10 cellular contexts compared by ENCODE assay signal in genomic region chr2:96203130-96204028, GRCh38. TPM values are rescaled to one million over a fixed set of nuclear protein-coding genes. Genes with fewer than 3 reads are reported as not detected.
A peak's percentile ranks its signal among the peaks of the same experiment; 100 is the strongest.
DNase-seq lines count a peak whose midpoint lies in the region; ATAC-seq, FAIRE-seq and TF ChIP-seq lines count a peak whose summit lies in the region.
"Had no signal": no experiment of that assay in that cellular context is flagged by ENCODE, and none has a peak within 500 bp of the region (broad histone marks: within the 10 kb centered on the region; RNA-seq: fewer than 3 reads in every experiment).

No MANE protein-coding gene starts in this region.

- H3K27ac Mint-ChIP-seq in activated T-cell treated with anti-CD3 and anti-CD28 coated beads, Interleukin-2, amount 50 U/mL, for 24 hours, result peak overlapping the region; percentile 71
- peak overlapping the region; percentile 70 for H3K27ac Mint-ChIP-seq in activated CD8-positive, alpha-beta T cell treated with anti-CD3 and anti-CD28 coated beads, Interleukin-2, amount 10 ng/mL, durations not matched to agents 7 days and 5 days

- POLR2A ChIA-PET in activated CD8-positive, alpha-beta T cell treated with anti-CD3 and anti-CD28 coated beads, Interleukin-2, amount 10 ng/mL, durations not matched to agents 7 days and 5 days (lab: Charles Lee), result no interaction called here

- dilution Hi-C loops in keratinocyte (cut with MboI; ENCODE audit: extremely low pct_ligation_motif_present, low sequenced_read_pairs), result no loop called here

- FAIRE-seq in keratinocyte (lab: Jason Lieb, UNC), result no peak

- no peaks in the 10 kb centered on the region for H3K27me3 Mint-ChIP-seq in activated T-cell treated with anti-CD3 and anti-CD28 coated beads, Interleukin-2, amount 50 U/mL, for 24 hours
- H3K27me3 Mint-ChIP-seq in activated CD8-positive, alpha-beta T cell treated with anti-CD3 and anti-CD28 coated beads, Interleukin-2, amount 10 ng/mL, durations not matched to agents 7 days and 5 days (ENCODE audit: low read depth), result no peaks in the 10 kb centered on the region

- DNase-seq in activated T-cell treated with anti-CD3 and anti-CD28 coated beads, Interleukin-2, amount 50 U/mL, for 24 hours, result no peak
- DNase-seq in activated T-cell treated with anti-CD3 and anti-CD28 coated beads, Interleukin-2, amount 50 U/mL, for 1 hour, result no peak
- no peak for DNase-seq in activated CD8-positive, alpha-beta T cell treated with anti-CD3 and anti-CD28 coated beads, Interleukin-2, amount 10 ng/mL, durations not matched to agents 7 days and 5 days
- no peak for DNase-seq in keratinocyte (ENCODE audit: low read depth, low spot score)
- DNase-seq in substantia nigra (lab: John Stamatoyannopoulos, UW), result no peak
- no peak for DNase-seq in NCI-H510A treated with DMSO at 0.1 percent for 48 hours (lab: John Stamatoyannopoulos, UW)
- DNase-seq: NCI-H2171; stimulated activated CD8-positive, alpha-beta memory T cell treated with anti-CD3 and anti-CD28 coated beads, Interleukin-4, amount 100 ng/mL, for 48 hours had no signal

- no peaks in the 10 kb centered on the region for H3K27me3 ChIP-seq in keratinocyte (ENCODE audit: control insufficient read depth, extremely low read depth, insufficient read depth, low read length)

- peaks cover 5% of the 10 kb centered on the region for H4K20me1 ChIP-seq in keratinocyte (ENCODE audit: control insufficient read depth, extremely low read depth, insufficient read depth, low read length)

- TF ChIP-seq CTCF in keratinocyte (optimal IDR thresholded peaks at IDR 0.05 in 1 of 3, IDR thresholded peaks at IDR 0.05 in 1 of 3, conservative IDR thresholded peaks at IDR 0.05 in 1 of 3; ENCODE audit: extremely low read depth in 1 of 3, insufficient read depth in 2 of 3, low read length in 3 of 3), result no peak

- no peaks in the 10 kb centered on the region for H3K36me3 ChIP-seq in keratinocyte (ENCODE audit: control insufficient read depth in 2 of 2, extremely low read depth in 1 of 2, insufficient read depth in 2 of 2, low read length in 2 of 2)

- peak overlapping the region; percentile 91 for H3K4me3 Mint-ChIP-seq in activated T-cell treated with anti-CD3 and anti-CD28 coated beads, Interleukin-2, amount 50 U/mL, for 24 hours
- H3K4me3 Mint-ChIP-seq in activated CD8-positive, alpha-beta T cell treated with anti-CD3 and anti-CD28 coated beads, Interleukin-2, amount 10 ng/mL, durations not matched to agents 7 days and 5 days, result peak overlapping the region; percentile 67

- ATAC-seq in activated CD8-positive, alpha-beta T cell treated with anti-CD3 and anti-CD28 coated beads, Interleukin-2, amount 10 ng/mL, durations not matched to agents 7 days and 5 days, result no peak
- ATAC-seq in HG03135 (IDR thresholded peaks at IDR 0.05; ENCODE audit: unreplicated experiment) (no peak), HG02759 (IDR thresholded peaks at IDR 0.05; ENCODE audit: unreplicated experiment) (no peak)

- peak overlapping the region; percentile 85 for H3K4me2 ChIP-seq in keratinocyte (ENCODE audit: control insufficient read depth, extremely low read depth, insufficient read depth, low read depth, low read length)

- H2AFZ ChIP-seq in keratinocyte (ENCODE audit: control insufficient read depth, low read length), result no peak overlapping the region

- H3K9me3 Mint-ChIP-seq in activated T-cell treated with anti-CD3 and anti-CD28 coated beads, Interleukin-2, amount 50 U/mL, for 24 hours, result no peaks in the 10 kb centered on the region
- no peaks in the 10 kb centered on the region for H3K9me3 Mint-ChIP-seq in activated CD8-positive, alpha-beta T cell treated with anti-CD3 and anti-CD28 coated beads, Interleukin-2, amount 10 ng/mL, durations not matched to agents 7 days and 5 days (ENCODE audit: insufficient read depth)

- H3K27ac ChIP-seq in keratinocyte (ENCODE audit: control insufficient read depth, insufficient read depth, low read length), result peak overlapping the region; percentile 43
- peak overlapping the region; percentile 49 for H3K27ac ChIP-seq in substantia nigra (ENCODE audit: low read depth, low read length, poor library complexity, severe bottlenecking)

- H3K9ac ChIP-seq in keratinocyte (ENCODE audit: control insufficient read depth, extremely low read depth, insufficient read depth, low read length), result no peak overlapping the region

- H3K79me2 ChIP-seq in keratinocyte (ENCODE audit: control insufficient read depth, insufficient read depth, low read length), result peaks cover 96% of the 10 kb centered on the region

- peak overlapping the region in 2 of 3 experiments; percentile 8 to 37 for H3K4me3 ChIP-seq in keratinocyte (ENCODE audit: control insufficient read depth in 2 of 3, extremely low read depth in 1 of 3, insufficient read depth in 2 of 3, low read depth in 1 of 3, low read length in 3 of 3)

- CTCF ChIA-PET in activated CD8-positive, alpha-beta T cell treated with anti-CD3 and anti-CD28 coated beads, Interleukin-2, amount 10 ng/mL, durations not matched to agents 7 days and 5 days (lab: Charles Lee), result interaction anchor here (1.5 to 4.8 kb wide), 5 partner anchors 28 to 211 kb away, joined by 4 to 34 read pairs (median 9); partner anchors contain the start of genes CIAO1 and TMEM127

- peaks cover 84% of the 10 kb centered on the region for H3K4me1 Mint-ChIP-seq in activated T-cell treated with anti-CD3 and anti-CD28 coated beads, Interleukin-2, amount 50 U/mL, for 24 hours (ENCODE audit: low read depth)
- peaks cover 74% of the 10 kb centered on the region for H3K4me1 Mint-ChIP-seq in activated CD8-positive, alpha-beta T cell treated with anti-CD3 and anti-CD28 coated beads, Interleukin-2, amount 10 ng/mL, durations not matched to agents 7 days and 5 days (ENCODE audit: low read depth)

- H3K4me1 ChIP-seq in keratinocyte (ENCODE audit: control insufficient read depth, extremely low read depth, insufficient read depth, low read length), result peaks cover 56% of the 10 kb centered on the region

- peaks cover 2% of the 10 kb centered on the region for H3K9me1 ChIP-seq in keratinocyte (ENCODE audit: control insufficient read depth, extremely low read depth, insufficient read depth, low read length)

- peaks cover 83% of the 10 kb centered on the region for H3K36me3 Mint-ChIP-seq in activated T-cell treated with anti-CD3 and anti-CD28 coated beads, Interleukin-2, amount 50 U/mL, for 24 hours (ENCODE audit: low read depth)
- peaks cover 40% of the 10 kb centered on the region for H3K36me3 Mint-ChIP-seq in activated CD8-positive, alpha-beta T cell treated with anti-CD3 and anti-CD28 coated beads, Interleukin-2, amount 10 ng/mL, durations not matched to agents 7 days and 5 days (ENCODE audit: low read depth)

- H3K9me3 ChIP-seq in keratinocyte (ENCODE audit: control insufficient read depth, low read depth, low read length), result no peaks in the 10 kb centered on the region

RNA-seq across cellular contexts. Expression of gene STARD7, which starts 5.2 kb away (rescaled TPM):
- 100 to 1,000 TPM; 139 to 143 TPM for total RNA-seq in activated CD8-positive, alpha-beta T cell treated with anti-CD3 and anti-CD28 coated beads, Interleukin-2, amount 10 ng/mL, durations not matched to agents 7 days and 5 days
- 44.8 to 84.6 TPM (median 73.4 TPM) in 3 replicates for polyA plus RNA-seq in keratinocyte
- polyA plus RNA-seq in keratinocyte (2011; ENCODE audit: low read depth), result 29.8 TPM
- polyA plus RNA-seq in keratinocyte (2011; cell fraction: cytosol; rRNA removed), result 55.3 and 75.9 TPM in 2 replicates
- polyA plus RNA-seq in keratinocyte (2011; cell fraction: nucleus; rRNA removed), result 50.8 and 61.7 TPM in 2 replicates
- polyA plus RNA-seq in keratinocyte (2012; ENCODE audit: low replicate concordance), result 36.6 and 67.5 TPM in 2 replicates
- polyA minus RNA-seq in keratinocyte, result 35.4 to 80.6 TPM (median 49.0 TPM) in 3 replicates
- 69.3 TPM for polyA minus RNA-seq in keratinocyte (2011; cell fraction: cytosol; rRNA and poly(A)+ RNA removed)
- polyA minus RNA-seq in keratinocyte (2011; cell fraction: nucleus; rRNA and poly(A)+ RNA removed), result 38.5 and 64.8 TPM in 2 replicates

RNA-seq across cellular contexts. Expression of gene DUSP2, which starts 58.1 kb away (rescaled TPM):
- total RNA-seq in activated CD8-positive, alpha-beta T cell treated with anti-CD3 and anti-CD28 coated beads, Interleukin-2, amount 10 ng/mL, durations not matched to agents 7 days and 5 days, result 10 to 100 TPM; 20.3 to 21.2 TPM
- polyA plus RNA-seq in keratinocyte, result 0.79 to 2.1 TPM (median 1.2 TPM) in 3 replicates
- 0.77 TPM for polyA plus RNA-seq in keratinocyte (2011; ENCODE audit: low read depth)
- polyA plus RNA-seq in keratinocyte (2011; cell fraction: cytosol; rRNA removed), result 0.80 and 1.7 TPM in 2 replicates
- 1.2 and 2.3 TPM in 2 replicates for polyA plus RNA-seq in keratinocyte (2011; cell fraction: nucleus; rRNA removed)
- polyA plus RNA-seq in keratinocyte (2012; ENCODE audit: low replicate concordance), result 1.1 and 4.7 TPM in 2 replicates
- polyA minus RNA-seq in keratinocyte, result 0.82 to 1.9 TPM (median 0.92 TPM) in 3 replicates
- polyA minus RNA-seq in keratinocyte (2011; cell fraction: cytosol; rRNA and poly(A)+ RNA removed), result 3.8 TPM
- 1.4 and 2.8 TPM in 2 replicates for polyA minus RNA-seq in keratinocyte (2011; cell fraction: nucleus; rRNA and poly(A)+ RNA removed)
